Comparison of ENCODE assay signal across 10 cellular contexts in genomic region chr21:41684381-41685245, GRCh38.
DNase-seq lines count a peak whose midpoint lies in the region; ATAC-seq and TF ChIP-seq lines count a peak whose summit lies in the region.
"Had no signal": no experiment of that assay in that cellular context is flagged by ENCODE, and none has a peak within 500 bp of the region (broad histone marks: within the 10 kb centered on the region; RNA-seq: fewer than 3 reads in every experiment).

No MANE protein-coding gene starts in this region.

- peak overlapping the region; percentile 48 for H3K4me2 ChIP-seq in HCT116 (ENCODE audit: low read length)

- H3K9ac ChIP-seq in HCT116 (ENCODE audit: low read length): 0 out of 2 replicates have a peak overlapping the region, but pooled peaks have one; percentile 9

- H2AFZ ChIP-seq in HCT116 (ENCODE audit: low read depth, low read length, poor library complexity, severe bottlenecking): peak overlapping the region; percentile 65

- H3K36me3 ChIP-seq in HCT116 (ENCODE audit: control insufficient read depth in 1 of 2, insufficient read depth in 2 of 2, low read length in 2 of 2): no peaks in the 10 kb centered on the region
- no peaks in the 10 kb centered on the region for H3K36me3 ChIP-seq in tibial artery

- POLR2A ChIA-PET in HCT116 (lab: Charles Lee): no interaction called here

- H3K4me1 Mint-ChIP-seq in activated T-helper 17 cell treated with anti-CD3 and anti-CD28 coated beads, Interleukin-2, amount 50 U/mL, for 72 hours: no peaks in the 10 kb centered on the region

- intact Hi-C loops in HCT116 (cut with micrococcal nuclease) (no loop called here), tibial artery (cut with DNase I; ENCODE audit: low total_unique reads) (no loop called here)

- H3K27ac Mint-ChIP-seq in activated T-helper 17 cell treated with anti-CD3 and anti-CD28 coated beads, Interleukin-2, amount 50 U/mL, for 72 hours: no peak overlapping the region
- H3K27ac Mint-ChIP-seq: activated T-cell treated with anti-CD3 and anti-CD28 coated beads, Interleukin-2, amount 50 U/mL, for 24 hours had no signal

- no peaks in the 10 kb centered on the region for H3K36me3 Mint-ChIP-seq in activated T-helper 17 cell treated with anti-CD3 and anti-CD28 coated beads, Interleukin-2, amount 50 U/mL, for 72 hours (ENCODE audit: low read depth)

- no peaks in the 10 kb centered on the region for H3K9me2 ChIP-seq in HCT116 (ENCODE audit: insufficient read depth)

- H3K79me2 ChIP-seq in HCT116 (ENCODE audit: insufficient read depth, low read length): no peaks in the 10 kb centered on the region

- H4K20me1 ChIP-seq in HCT116 (ENCODE audit: insufficient read depth): no peaks in the 10 kb centered on the region

- H3K27me3 Mint-ChIP-seq in activated T-helper 17 cell treated with anti-CD3 and anti-CD28 coated beads, Interleukin-2, amount 50 U/mL, for 72 hours: peaks cover 20% of the 10 kb centered on the region

- TF ChIP-seq CTCF in HCT116 (IDR thresholded peaks at IDR 0.05 in 2 of 3, conservative IDR thresholded peaks at IDR 0.05 in 1 of 3; ENCODE audit: borderline replicate concordance in 1 of 3, insufficient read depth in 1 of 3, low read depth in 2 of 3, low read length in 2 of 3): no peak
- TF ChIP-seq CTCF in tibial artery (IDR thresholded peaks at IDR 0.05): no peak

- no peak overlapping the region; the same call in 1 of the 2 replicates for H3K27ac ChIP-seq in HCT116 (ENCODE audit: low read depth, low read length)
- peak overlapping the region; percentile 57 to 64 for H3K27ac ChIP-seq in tibial artery

- no peak for TF ChIP-seq POLR2A in HCT116 (IDR thresholded peaks at IDR 0.05; ENCODE audit: borderline replicate concordance, extremely low read depth, insufficient read depth, insufficient read length)

- DNase-seq in HCT116 (ENCODE audit: low read depth, low spot score) (no peak), astrocyte of the hippocampus (ENCODE audit: low read depth, low spot score) (peak; percentile 76), kidney glomerular epithelial cell (lab: John Stamatoyannopoulos, UW) (peak; percentile 50), tibial artery (peak in 1 of 2 donors; percentile 65), NCI-H1092 (lab: John Stamatoyannopoulos, UW) (no peak)
- no peak for DNase-seq in activated CD4-positive, alpha-beta T cell treated with anti-CD3 and anti-CD28 coated beads for 4 hours
- DNase-seq: activated T-cell treated with anti-CD3 and anti-CD28 coated beads, Interleukin-2, amount 50 U/mL, for 24 hours; NCI-H1436 had no signal

- peak overlapping the region in 1 of 2 experiments; percentile 2; a peak in 1 of 4 replicates for H3K4me3 ChIP-seq in HCT116 (replicated peaks in 1 of 2; ENCODE audit: low read depth in 1 of 2, low read length in 2 of 2)
- peak overlapping the region in 1 of 2 donors; percentile 29 for H3K4me3 ChIP-seq in tibial artery

- RAD21 ChIA-PET in HCT116 (lab: Charles Lee; ENCODE audit: low non-redundant PET in 1 of 2, low total read pairs in 2 of 2, uncharacterized antibody in 2 of 2, unreplicated experiment in 2 of 2): no interaction called here

- no peak overlapping the region for H3K4me3 Mint-ChIP-seq in activated T-helper 17 cell treated with anti-CD3 and anti-CD28 coated beads, Interleukin-2, amount 50 U/mL, for 72 hours
- H3K4me3 Mint-ChIP-seq: activated T-cell treated with anti-CD3 and anti-CD28 coated beads, Interleukin-2, amount 50 U/mL, for 24 hours had no signal

- BruUV-seq in HCT116 (replicated peaks; lab: Mats Ljungman, UMichigan): no TSS peak

- H3K9me3 Mint-ChIP-seq in activated T-helper 17 cell treated with anti-CD3 and anti-CD28 coated beads, Interleukin-2, amount 50 U/mL, for 72 hours: no peaks in the 10 kb centered on the region
- H3K9me3 Mint-ChIP-seq: activated T-cell treated with anti-CD3 and anti-CD28 coated beads, Interleukin-2, amount 50 U/mL, for 24 hours had no signal

- H3K4me1 ChIP-seq in HCT116 (ENCODE audit: control insufficient read depth in 1 of 2, insufficient read depth in 2 of 2, low read length in 2 of 2) (peaks cover 19 to 32% of the 10 kb centered on the region in 2 experiments), tibial artery (peaks cover 0 to 34% (median 13%) of the 10 kb centered on the region in 4 donors)

- H3K27me3 ChIP-seq in HCT116 (ENCODE audit: insufficient read depth, low read length): no peaks in the 10 kb centered on the region
- H3K27me3 ChIP-seq in tibial artery: no peaks in the 10 kb centered on the region

- CTCF ChIA-PET in HCT116 (lab: Charles Lee): no interaction called here

- ATAC-seq in HCT116: peak; percentile 66
- no peak for ATAC-seq in HG03439 (IDR thresholded peaks at IDR 0.05; ENCODE audit: unreplicated experiment)
- ATAC-seq in activated T-helper 17 cell treated with anti-CD3 and anti-CD28 coated beads, Interleukin-2, amount 50 U/mL, for 72 hours (replicated peaks): no peak

- no peak for TF ChIP-seq RAD21 in HCT116 (IDR thresholded peaks at IDR 0.05; ENCODE audit: low read depth)

- H3K9me3 ChIP-seq in HCT116 (ENCODE audit: control insufficient read depth in 1 of 2, insufficient read depth in 1 of 2, low read depth in 1 of 2, low read length in 2 of 2) (no peaks in the 10 kb centered on the region), tibial artery (no peaks in the 10 kb centered on the region)

TF ChIP-seq in HCT116, 20 proteins besides CTCF, POLR2A, EP300 and RAD21:
- TF ChIP-seq TCF7L2 (IDR thresholded peaks at IDR 0.05; ENCODE audit: borderline replicate concordance, extremely low read depth, insufficient read depth, insufficient read length) (no peak), EZH2 (IDR thresholded peaks at IDR 0.05) (no peak), JUND (IDR thresholded peaks at IDR 0.05) (no peak), EZH2phosphoT487 (IDR thresholded peaks at IDR 0.05; ENCODE audit: borderline replicate concordance) (no peak), POLR2AphosphoS5 (IDR thresholded peaks at IDR 0.05; ENCODE audit: low read depth, low read length) (no peak), SIN3A (IDR thresholded peaks at IDR 0.05; ENCODE audit: low read depth) (no peak), CEBPB (IDR thresholded peaks at IDR 0.05; ENCODE audit: low read depth) (no peak), ZFX (IDR thresholded peaks at IDR 0.05) (no peak), SP1 (IDR thresholded peaks at IDR 0.05; ENCODE audit: low read depth) (no peak), ELF1 (IDR thresholded peaks at IDR 0.05; ENCODE audit: borderline replicate concordance, low read depth) (no peak), YY1 (IDR thresholded peaks at IDR 0.05; ENCODE audit: extremely low read depth, insufficient replicate concordance, low read depth, low read length) (no peak), MAX (IDR thresholded peaks at IDR 0.05) (no peak), ZBTB33 (IDR thresholded peaks at IDR 0.05; ENCODE audit: extremely low read depth, insufficient replicate concordance, low read length) (no peak), ZNF274 (IDR thresholded peaks at IDR 0.05; ENCODE audit: low read depth, low read length) (no peak), FOSL1 (IDR thresholded peaks at IDR 0.05; ENCODE audit: low read depth) (no peak), CBX3 (IDR thresholded peaks at IDR 0.05; ENCODE audit: low read depth) (no peak), ATF3 (IDR thresholded peaks at IDR 0.05) (no peak)
- TF ChIP-seq, protein P1, sequence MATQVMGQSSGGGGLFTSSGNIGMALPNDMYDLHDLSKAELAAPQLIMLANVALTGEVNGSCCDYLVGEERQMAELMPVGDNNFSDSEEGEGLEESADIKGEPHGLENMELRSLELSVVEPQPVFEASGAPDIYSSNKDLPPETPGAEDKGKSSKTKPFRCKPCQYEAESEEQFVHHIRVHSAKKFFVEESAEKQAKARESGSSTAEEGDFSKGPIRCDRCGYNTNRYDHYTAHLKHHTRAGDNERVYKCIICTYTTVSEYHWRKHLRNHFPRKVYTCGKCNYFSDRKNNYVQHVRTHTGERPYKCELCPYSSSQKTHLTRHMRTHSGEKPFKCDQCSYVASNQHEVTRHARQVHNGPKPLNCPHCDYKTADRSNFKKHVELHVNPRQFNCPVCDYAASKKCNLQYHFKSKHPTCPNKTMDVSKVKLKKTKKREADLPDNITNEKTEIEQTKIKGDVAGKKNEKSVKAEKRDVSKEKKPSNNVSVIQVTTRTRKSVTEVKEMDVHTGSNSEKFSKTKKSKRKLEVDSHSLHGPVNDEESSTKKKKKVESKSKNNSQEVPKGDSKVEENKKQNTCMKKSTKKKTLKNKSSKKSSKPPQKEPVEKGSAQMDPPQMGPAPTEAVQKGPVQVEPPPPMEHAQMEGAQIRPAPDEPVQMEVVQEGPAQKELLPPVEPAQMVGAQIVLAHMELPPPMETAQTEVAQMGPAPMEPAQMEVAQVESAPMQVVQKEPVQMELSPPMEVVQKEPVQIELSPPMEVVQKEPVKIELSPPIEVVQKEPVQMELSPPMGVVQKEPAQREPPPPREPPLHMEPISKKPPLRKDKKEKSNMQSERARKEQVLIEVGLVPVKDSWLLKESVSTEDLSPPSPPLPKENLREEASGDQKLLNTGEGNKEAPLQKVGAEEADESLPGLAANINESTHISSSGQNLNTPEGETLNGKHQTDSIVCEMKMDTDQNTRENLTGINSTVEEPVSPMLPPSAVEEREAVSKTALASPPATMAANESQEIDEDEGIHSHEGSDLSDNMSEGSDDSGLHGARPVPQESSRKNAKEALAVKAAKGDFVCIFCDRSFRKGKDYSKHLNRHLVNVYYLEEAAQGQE (IDR thresholded peaks at IDR 0.05; ENCODE audit: low read depth): no peak

Comparison
In these comparisons a context has a peak if more than half of its experiments do, and no peak if none do; other contexts are left out.
1. DNase-seq: peak in astrocyte of the hippocampus (single experiment) and kidney glomerular epithelial cell (single experiment); none in HCT116 (single experiment), NCI-H1092 (single experiment) and activated CD4-positive, alpha-beta T cell treated with anti-CD3 and anti-CD28 coated beads for 4 hours (0 of 2).